ENCODE assay signal across 1 cellular context in genomic region chr2:239970004-239970623, GRCh38.
TF ChIP-seq lines count a peak whose summit lies in the region.

No MANE protein-coding gene starts in this region.

TF ChIP-seq in HEK293, 187 proteins besides CTCF, POLR2A, EP300 and RAD21 (continued from another document):
- TF ChIP-seq ZNF639 (tag by site-specific recombination; IDR thresholded peaks at IDR 0.05) (peak; percentile 49; the same call in 1 of the 2 replicates), TRIM28 (IDR thresholded peaks at IDR 0.05; ENCODE audit: borderline replicate concordance, low read length) (peak; percentile 94), SETDB1 (IDR thresholded peaks at IDR 0.05; ENCODE audit: insufficient read length, low read length) (peak; percentile 99), ZFP37 (tag by site-specific recombination; IDR thresholded peaks at IDR 0.05) (no peak), ZNF626 (tag by site-specific recombination; IDR thresholded peaks at IDR 0.05) (0 out of 2 replicates have a peak, but pooled peaks have one; percentile 58), ZNF544 (tag by site-specific recombination; IDR thresholded peaks at IDR 0.05) (no peak), ZNF513 (tag by site-specific recombination; IDR thresholded peaks at IDR 0.05) (no peak), ZNF10 (tag by site-specific recombination; IDR thresholded peaks at IDR 0.05) (peak; percentile 44; the same call in 1 of the 2 replicates)
